Comparison of ENCODE assay signal across 8 cellular contexts in the genomic region with DNA sequence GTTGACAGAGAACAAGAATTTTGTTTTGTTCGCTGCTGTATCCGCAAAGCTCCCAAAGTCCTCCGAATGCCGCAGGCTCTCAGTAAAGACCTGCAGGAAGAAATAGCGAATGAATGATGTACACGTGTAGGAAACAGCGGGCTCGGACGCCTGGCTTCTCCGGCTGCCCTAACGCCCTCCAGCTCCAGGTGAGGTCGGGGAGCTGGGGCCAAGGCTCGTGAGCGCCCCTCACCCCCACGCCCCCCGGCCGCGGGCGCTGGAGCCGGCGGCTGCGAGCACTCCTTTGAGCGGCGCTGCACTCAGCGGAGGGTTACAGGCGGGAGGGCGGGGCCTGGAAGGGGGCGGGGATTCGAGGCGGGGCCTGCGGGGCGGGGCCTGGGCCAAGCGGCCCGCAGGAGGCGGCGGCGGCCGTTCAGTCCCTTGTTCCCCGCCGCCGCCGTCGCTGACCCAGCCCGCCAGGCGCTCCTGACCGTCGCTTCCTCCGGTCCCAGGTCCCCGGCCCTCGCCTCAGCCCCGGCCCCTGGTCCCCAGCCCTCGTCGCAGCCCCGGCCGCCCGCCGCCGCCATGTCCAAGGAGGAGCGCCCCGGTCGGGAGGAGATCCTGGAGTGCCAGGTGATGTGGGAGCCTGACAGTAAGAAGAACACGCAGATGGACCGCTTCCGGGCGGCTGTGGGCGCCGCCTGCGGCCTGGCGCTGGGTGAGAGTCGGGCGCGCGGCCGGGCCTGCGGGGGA.
DNase-seq lines count a peak whose midpoint lies in the region; ATAC-seq and TF ChIP-seq lines count a peak whose summit lies in the region.

A gene with protein sequence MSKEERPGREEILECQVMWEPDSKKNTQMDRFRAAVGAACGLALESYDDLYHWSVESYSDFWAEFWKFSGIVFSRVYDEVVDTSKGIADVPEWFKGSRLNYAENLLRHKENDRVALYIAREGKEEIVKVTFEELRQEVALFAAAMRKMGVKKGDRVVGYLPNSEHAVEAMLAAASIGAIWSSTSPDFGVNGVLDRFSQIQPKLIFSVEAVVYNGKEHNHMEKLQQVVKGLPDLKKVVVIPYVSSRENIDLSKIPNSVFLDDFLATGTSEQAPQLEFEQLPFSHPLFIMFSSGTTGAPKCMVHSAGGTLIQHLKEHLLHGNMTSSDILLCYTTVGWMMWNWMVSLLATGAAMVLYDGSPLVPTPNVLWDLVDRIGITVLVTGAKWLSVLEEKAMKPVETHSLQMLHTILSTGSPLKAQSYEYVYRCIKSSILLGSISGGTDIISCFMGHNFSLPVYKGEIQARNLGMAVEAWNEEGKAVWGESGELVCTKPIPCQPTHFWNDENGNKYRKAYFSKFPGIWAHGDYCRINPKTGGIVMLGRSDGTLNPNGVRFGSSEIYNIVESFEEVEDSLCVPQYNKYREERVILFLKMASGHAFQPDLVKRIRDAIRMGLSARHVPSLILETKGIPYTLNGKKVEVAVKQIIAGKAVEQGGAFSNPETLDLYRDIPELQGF (plus strand): TSS at position 415 of the 732 bp plus-strand sequence. CDS start 150 bp downstream, at position 565.

- H3K4me3 ChIP-seq in choroid plexus epithelial cell (ENCODE audit: low read depth, low read length): peak within 1 kb of the TSS; percentile 76

- TF ChIP-seq CTCF in choroid plexus epithelial cell (conservative IDR thresholded peaks at IDR 0.05; ENCODE audit: low read depth, low read length): no peak

- ATAC-seq in GM18873 (IDR thresholded peaks at IDR 0.05; ENCODE audit: low FRiP score, unreplicated experiment) (peak; percentile 54), HG03108 (IDR thresholded peaks at IDR 0.05; ENCODE audit: unreplicated experiment) (peak; percentile 89)

- peak; percentile 97 for DNase-seq in AG08396 (ENCODE audit: low spot score)
- DNase-seq in NCI-H345 (lab: John Stamatoyannopoulos, UW): peak; percentile 79
- peak; percentile 62 to 73 for DNase-seq in activated CD4-positive, alpha-beta T cell treated with anti-CD3 and anti-CD28 coated beads for 24 hours (ENCODE audit: low read depth in 2 of 2)
- DNase-seq in choroid plexus epithelial cell (ENCODE audit: low read depth): peak; percentile 74
- DNase-seq in stimulated activated CD4-positive, alpha-beta T cell treated with anti-CD3 and anti-CD28 coated beads, Interleukin-1b, Interleukin-23, amount 100 ng/mL, for 4 hours (ENCODE audit: low read depth in 2 of 2): peak; percentile 72 to 78

- peak within 1 kb of the TSS; percentile 71 for H3K27ac ChIP-seq in layer of hippocampus (ENCODE audit: low read depth, low read length)

- H3K27me3 ChIP-seq in layer of hippocampus (ENCODE audit: control insufficient read depth, insufficient read depth, low read length): no peaks in the 10 kb centered on the region

Comparison
In these comparisons a context has a peak if more than half of its experiments do, and no peak if none do; other contexts are left out.
1. Peak in every context shown above with its lines: DNase-seq, ATAC-seq, H3K4me3 ChIP-seq and H3K27ac ChIP-seq.